11 cellular contexts compared by ENCODE assay signal in the genomic region with DNA sequence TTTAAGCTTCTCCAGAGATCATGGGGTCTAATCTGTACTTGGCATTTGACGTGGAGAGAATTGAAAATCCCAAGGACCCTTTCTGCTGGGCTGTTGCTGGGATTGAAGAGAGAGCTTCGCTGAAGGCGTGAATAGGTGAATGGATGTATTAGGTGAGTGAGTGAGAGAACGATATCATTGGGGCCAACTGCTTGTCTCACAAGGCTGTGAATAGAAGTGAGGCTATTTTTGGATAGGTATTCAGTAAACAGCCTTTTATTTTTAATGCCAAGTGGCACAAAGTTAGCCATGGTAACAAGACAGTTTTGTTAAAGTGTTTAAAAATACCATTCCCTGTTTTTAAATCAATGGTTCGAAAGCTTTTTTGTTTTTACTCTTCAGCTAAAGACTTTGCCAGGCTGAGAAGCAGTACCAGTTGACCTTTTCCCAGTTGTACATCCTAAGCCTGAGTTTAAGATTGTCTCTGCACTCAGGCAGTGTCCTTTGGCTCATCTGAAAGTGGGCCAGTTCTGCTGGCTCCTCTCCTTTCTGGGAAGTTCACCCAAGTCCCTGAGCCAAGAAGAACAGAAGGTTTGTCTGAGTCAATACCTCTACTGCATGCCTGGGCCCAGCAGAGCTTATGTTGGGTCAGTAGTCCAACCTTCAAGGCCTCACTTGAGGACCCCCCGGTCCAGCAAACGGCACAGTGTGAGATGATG.
A peak's percentile ranks its signal among the peaks of the same experiment; 100 is the strongest.
DNase-seq lines count a peak whose midpoint lies in the region; ATAC-seq and TF ChIP-seq lines count a peak whose summit lies in the region.
"Had no signal": no experiment of that assay in that cellular context is flagged by ENCODE, and none has a peak within 500 bp of the region (broad histone marks: within the 10 kb centered on the region; RNA-seq: fewer than 3 reads in every experiment).

No MANE protein-coding gene starts in this region.

- H3K27me3 ChIP-seq in esophagus muscularis mucosa, result no peaks in the 10 kb centered on the region
- no peaks in the 10 kb centered on the region for H3K27me3 ChIP-seq in vagina
- H3K27me3 ChIP-seq: pancreas had no signal

- H3K4me3 ChIP-seq in esophagus muscularis mucosa (no peak overlapping the region), vagina (no peak overlapping the region)
- H3K4me3 ChIP-seq: pancreas had no signal

- H3K36me3 Mint-ChIP-seq in activated T-cell treated with anti-CD3 and anti-CD28 coated beads, Interleukin-2, amount 50 U/mL, for 72 hours (ENCODE audit: insufficient read depth in 2 of 2), result no peaks in the 10 kb centered on the region

- TF ChIP-seq CTCF in esophagus muscularis mucosa (IDR thresholded peaks at IDR 0.05) (no peak), vagina (IDR thresholded peaks at IDR 0.05) (no peak)

- H3K4me1 Mint-ChIP-seq in activated T-cell treated with anti-CD3 and anti-CD28 coated beads, Interleukin-2, amount 50 U/mL, for 72 hours (ENCODE audit: low read depth), result peaks cover 21% of the 10 kb centered on the region
- H3K4me1 Mint-ChIP-seq: central memory CD8-positive, alpha-beta T cell had no signal

- H3K4me1 ChIP-seq in esophagus muscularis mucosa (peaks cover 59 to 93% (median 82%) of the 10 kb centered on the region in 4 donors), vagina (peaks cover 94% of the 10 kb centered on the region)
- H3K4me1 ChIP-seq: pancreas had no signal

- intact Hi-C loops in esophagus muscularis mucosa (cut with DNase I) (no loop called here), vagina (cut with DNase I) (no loop called here)

- 50% methylated on average over 7 of the region's 7 CpGs for WGBS in esophagus muscularis mucosa

- H3K9me3 Mint-ChIP-seq in activated T-cell treated with anti-CD3 and anti-CD28 coated beads, Interleukin-2, amount 50 U/mL, for 72 hours, result no peaks in the 10 kb centered on the region
- H3K9me3 Mint-ChIP-seq: central memory CD8-positive, alpha-beta T cell had no signal

- H3K27ac Mint-ChIP-seq in activated T-cell treated with anti-CD3 and anti-CD28 coated beads, Interleukin-2, amount 50 U/mL, for 72 hours, result no peak overlapping the region

- no peaks in the 10 kb centered on the region for H3K27me3 Mint-ChIP-seq in activated T-cell treated with anti-CD3 and anti-CD28 coated beads, Interleukin-2, amount 50 U/mL, for 72 hours (ENCODE audit: low read depth)

- peak; percentile 4 to 6 for DNase-seq in activated T-cell treated with anti-CD3 and anti-CD28 coated beads, Interleukin-2, amount 50 U/mL, for 48 hours
- no peak for DNase-seq in activated T-cell treated with anti-CD3 and anti-CD28 coated beads, Interleukin-2, amount 50 U/mL, for 72 hours
- peak; percentile 92 for DNase-seq in esophagus muscularis mucosa (ENCODE audit: extremely low spot score)
- DNase-seq in mucosa of gallbladder (ENCODE audit: low spot score), result peak; percentile 44
- DNase-seq in vagina (ENCODE audit: extremely low spot score in 2 of 2), result peak; percentile 49 to 87
- DNase-seq: NCI-H2171 had no signal

- TF ChIP-seq POLR2A in esophagus muscularis mucosa (IDR thresholded peaks at IDR 0.05; ENCODE audit: low read depth) (no peak), vagina (IDR thresholded peaks at IDR 0.05) (no peak)

- no peak for TF ChIP-seq EP300 in esophagus muscularis mucosa (IDR thresholded peaks at IDR 0.05)

- H3K9me3 ChIP-seq in esophagus muscularis mucosa (no peaks in the 10 kb centered on the region), vagina (no peaks in the 10 kb centered on the region)
- H3K9me3 ChIP-seq: pancreas had no signal

- no peak for ATAC-seq in activated T-cell treated with anti-CD3 and anti-CD28 coated beads, Interleukin-2, amount 50 U/mL, for 72 hours (replicated peaks in 1 of 2)
- ATAC-seq in HG03175 (IDR thresholded peaks at IDR 0.05; ENCODE audit: unreplicated experiment) (no peak), HG02870 (IDR thresholded peaks at IDR 0.05; ENCODE audit: unreplicated experiment) (no peak), HG02759 (IDR thresholded peaks at IDR 0.05; ENCODE audit: unreplicated experiment) (no peak)

- no peak overlapping the region for H3K4me3 Mint-ChIP-seq in activated T-cell treated with anti-CD3 and anti-CD28 coated beads, Interleukin-2, amount 50 U/mL, for 72 hours
- H3K4me3 Mint-ChIP-seq: central memory CD8-positive, alpha-beta T cell had no signal

- H3K27ac ChIP-seq in esophagus muscularis mucosa (replicated peaks in 1 of 4), result peak overlapping the region; percentile 66 to 86 (median 79)
- H3K27ac ChIP-seq in vagina, result peak overlapping the region; percentile 84
- H3K27ac ChIP-seq: pancreas had no signal

- H3K36me3 ChIP-seq in esophagus muscularis mucosa (no peaks in the 10 kb centered on the region), vagina (no peaks in the 10 kb centered on the region)
- H3K36me3 ChIP-seq: pancreas had no signal

Comparison
In these comparisons a context has a peak if more than half of its experiments do, and no peak if none do; other contexts are left out.
1. DNase-seq: peak in activated T-cell treated with anti-CD3 and anti-CD28 coated beads, Interleukin-2, amount 50 U/mL, for 48 hours (2 of 2), esophagus muscularis mucosa (single experiment), mucosa of gallbladder (single experiment) and vagina (2 of 2); none in activated T-cell treated with anti-CD3 and anti-CD28 coated beads, Interleukin-2, amount 50 U/mL, for 72 hours (0 of 2).